In genomic region chr3:414063-414462, GRCh38 we compare ENCODE assay signal across 12 cellular contexts.
DNase-seq lines count a peak whose midpoint lies in the region; ATAC-seq and TF ChIP-seq lines count a peak whose summit lies in the region.
"Had no signal": no experiment of that assay in that cellular context is flagged by ENCODE, and none has a peak within 500 bp of the region (broad histone marks: within the 10 kb centered on the region; RNA-seq: fewer than 3 reads in every experiment).

No MANE protein-coding gene starts in this region.

- H3K9me3 ChIP-seq in Loucy (ENCODE audit: insufficient read depth, low read depth, low read length) (no peaks in the 10 kb centered on the region; the same call in 1 of the 2 replicates), gastroesophageal sphincter (no peaks in the 10 kb centered on the region)
- H3K9me3 ChIP-seq: Caco-2, pancreas had no signal

- H2AFZ ChIP-seq in Loucy (ENCODE audit: low read length): no peak overlapping the region

- CTCF ChIA-PET in activated naive CD4-positive, alpha-beta T cell treated with anti-CD3 and anti-CD28 coated beads, Interleukin-2, amount 10 ng/mL, durations not matched to agents 7 days and 5 days (lab: Charles Lee): no interaction called here

- H3K4me2 ChIP-seq in Loucy (ENCODE audit: low read depth, low read length, poor library complexity, severe bottlenecking): no peak overlapping the region
- H3K4me2 ChIP-seq: KMS-11 had no signal

- H3K4me1 ChIP-seq in Loucy (ENCODE audit: insufficient read depth, low read length, poor library complexity, severe bottlenecking) (no peaks in the 10 kb centered on the region), gastroesophageal sphincter (no peaks in the 10 kb centered on the region)
- H3K4me1 ChIP-seq: Caco-2, pancreas had no signal

- H3K27me3 ChIP-seq in Loucy (ENCODE audit: insufficient read depth, low read length, poor library complexity, severe bottlenecking) (no peaks in the 10 kb centered on the region), brain microvascular endothelial cell (replicated peaks) (no peaks in the 10 kb centered on the region), gastroesophageal sphincter (peaks cover 17% of the 10 kb centered on the region)

- no peak overlapping the region for H3K4me3 ChIP-seq in Loucy (ENCODE audit: low read length, poor library complexity, severe bottlenecking)
- no peak overlapping the region for H3K4me3 ChIP-seq in brain microvascular endothelial cell (ENCODE audit: low read depth, low read length)
- no peak overlapping the region for H3K4me3 ChIP-seq in gastroesophageal sphincter
- H3K4me3 ChIP-seq: pancreas had no signal

- peak; percentile 28 for DNase-seq in NCI-H748 (lab: John Stamatoyannopoulos, UW; ENCODE audit: unreplicated experiment)
- DNase-seq in NCI-H748 treated with DMSO at 0.1 percent for 48 hours (lab: John Stamatoyannopoulos, UW): no peak
- no peak for DNase-seq in brain microvascular endothelial cell
- peak; percentile 61 for DNase-seq in renal cortical epithelial cell (ENCODE audit: low read depth)
- no peak for DNase-seq in activated naive CD4-positive, alpha-beta T cell treated with anti-CD3 and anti-CD28 coated beads, Interleukin-2, amount 10 ng/mL, durations not matched to agents 7 days and 5 days
- DNase-seq: activated naive CD8-positive, alpha-beta T cell treated with anti-CD3 and anti-CD28 coated beads, Interleukin-2, amount 10 ng/mL, durations not matched to agents 7 days and 5 days; Caco-2; pancreas had no signal

- in situ Hi-C loops in brain microvascular endothelial cell (cut with HindIII; ENCODE audit: low pct_ligation_motif_present, low sequenced_read_pairs): no loop called here

- no peak overlapping the region for H3K27ac Mint-ChIP-seq in activated naive CD4-positive, alpha-beta T cell treated with anti-CD3 and anti-CD28 coated beads, Interleukin-2, amount 10 ng/mL, durations not matched to agents 7 days and 5 days
- H3K27ac Mint-ChIP-seq: activated naive CD8-positive, alpha-beta T cell treated with anti-CD3 and anti-CD28 coated beads, Interleukin-2, amount 10 ng/mL, durations not matched to agents 7 days and 5 days had no signal

- no peaks in the 10 kb centered on the region for H3F3A ChIP-seq in Loucy (ENCODE audit: low read depth)

- H3K9me2 ChIP-seq in Loucy (replicated peaks; ENCODE audit: low read depth, low read length): no peaks in the 10 kb centered on the region

- no peaks in the 10 kb centered on the region for H3K79me2 ChIP-seq in Loucy (ENCODE audit: insufficient read depth, low read length)

- H3K36me3 ChIP-seq in Loucy (ENCODE audit: insufficient read depth, low read length): no peaks in the 10 kb centered on the region
- no peaks in the 10 kb centered on the region for H3K36me3 ChIP-seq in brain microvascular endothelial cell (replicated peaks)
- H3K36me3 ChIP-seq in gastroesophageal sphincter: no peaks in the 10 kb centered on the region
- H3K36me3 ChIP-seq: pancreas had no signal

- H4K20me1 ChIP-seq in Loucy (ENCODE audit: insufficient read depth, low read length, poor library complexity, severe bottlenecking): no peaks in the 10 kb centered on the region

- no peak overlapping the region for H3K9ac ChIP-seq in Loucy (ENCODE audit: low read depth, low read length, poor library complexity, severe bottlenecking)
- H3K9ac ChIP-seq: KMS-11 had no signal

- TF ChIP-seq POLR2A in gastroesophageal sphincter (IDR thresholded peaks at IDR 0.05): no peak

- ATAC-seq in HG03097 (IDR thresholded peaks at IDR 0.05; ENCODE audit: low FRiP score, unreplicated experiment): no peak
- no peak for ATAC-seq in gastroesophageal sphincter
- ATAC-seq: pancreas had no signal

- no peaks in the 10 kb centered on the region for H3K9me3 Mint-ChIP-seq in activated naive CD4-positive, alpha-beta T cell treated with anti-CD3 and anti-CD28 coated beads, Interleukin-2, amount 10 ng/mL, durations not matched to agents 7 days and 5 days
- H3K9me3 Mint-ChIP-seq: activated naive CD8-positive, alpha-beta T cell treated with anti-CD3 and anti-CD28 coated beads, Interleukin-2, amount 10 ng/mL, durations not matched to agents 7 days and 5 days had no signal

- H3K4me1 Mint-ChIP-seq in activated naive CD4-positive, alpha-beta T cell treated with anti-CD3 and anti-CD28 coated beads, Interleukin-2, amount 10 ng/mL, durations not matched to agents 7 days and 5 days: no peaks in the 10 kb centered on the region
- H3K4me1 Mint-ChIP-seq: activated naive CD8-positive, alpha-beta T cell treated with anti-CD3 and anti-CD28 coated beads, Interleukin-2, amount 10 ng/mL, durations not matched to agents 7 days and 5 days had no signal

- no peaks in the 10 kb centered on the region for H3K36me3 Mint-ChIP-seq in activated naive CD4-positive, alpha-beta T cell treated with anti-CD3 and anti-CD28 coated beads, Interleukin-2, amount 10 ng/mL, durations not matched to agents 7 days and 5 days
- H3K36me3 Mint-ChIP-seq: activated naive CD8-positive, alpha-beta T cell treated with anti-CD3 and anti-CD28 coated beads, Interleukin-2, amount 10 ng/mL, durations not matched to agents 7 days and 5 days had no signal

- no peak overlapping the region for H3K4me3 Mint-ChIP-seq in activated naive CD4-positive, alpha-beta T cell treated with anti-CD3 and anti-CD28 coated beads, Interleukin-2, amount 10 ng/mL, durations not matched to agents 7 days and 5 days
- H3K4me3 Mint-ChIP-seq: activated naive CD8-positive, alpha-beta T cell treated with anti-CD3 and anti-CD28 coated beads, Interleukin-2, amount 10 ng/mL, durations not matched to agents 7 days and 5 days had no signal

- no peak for TF ChIP-seq EP300 in gastroesophageal sphincter (IDR thresholded peaks at IDR 0.05)

- H3K27ac ChIP-seq in brain microvascular endothelial cell (no peak overlapping the region), gastroesophageal sphincter (no peak overlapping the region)
- H3K27ac ChIP-seq: KMS-11, pancreas had no signal

- H3K27me3 Mint-ChIP-seq in activated naive CD4-positive, alpha-beta T cell treated with anti-CD3 and anti-CD28 coated beads, Interleukin-2, amount 10 ng/mL, durations not matched to agents 7 days and 5 days: no peaks in the 10 kb centered on the region
- H3K27me3 Mint-ChIP-seq: activated naive CD8-positive, alpha-beta T cell treated with anti-CD3 and anti-CD28 coated beads, Interleukin-2, amount 10 ng/mL, durations not matched to agents 7 days and 5 days had no signal

- TF ChIP-seq CTCF in Loucy (conservative IDR thresholded peaks at IDR 0.05; ENCODE audit: low read length) (peak; percentile 51), brain microvascular endothelial cell (IDR thresholded peaks at IDR 0.05; ENCODE audit: low read depth, low read length, missing control alignments) (peak; percentile 26), gastroesophageal sphincter (IDR thresholded peaks at IDR 0.05) (peak in 1 of 4 experiments; percentile 25)

Comparison
In these comparisons a context has a peak if more than half of its experiments do, and no peak if none do; other contexts are left out.
1. DNase-seq: peak in NCI-H748 (single experiment) and renal cortical epithelial cell (single experiment); none in NCI-H748 treated with DMSO at 0.1 percent for 48 hours (single experiment), brain microvascular endothelial cell (single experiment) and activated naive CD4-positive, alpha-beta T cell treated with anti-CD3 and anti-CD28 coated beads, Interleukin-2, amount 10 ng/mL, durations not matched to agents 7 days and 5 days (single experiment).